Comparison of ENCODE assay signal across 8 cellular contexts in the genomic region with DNA sequence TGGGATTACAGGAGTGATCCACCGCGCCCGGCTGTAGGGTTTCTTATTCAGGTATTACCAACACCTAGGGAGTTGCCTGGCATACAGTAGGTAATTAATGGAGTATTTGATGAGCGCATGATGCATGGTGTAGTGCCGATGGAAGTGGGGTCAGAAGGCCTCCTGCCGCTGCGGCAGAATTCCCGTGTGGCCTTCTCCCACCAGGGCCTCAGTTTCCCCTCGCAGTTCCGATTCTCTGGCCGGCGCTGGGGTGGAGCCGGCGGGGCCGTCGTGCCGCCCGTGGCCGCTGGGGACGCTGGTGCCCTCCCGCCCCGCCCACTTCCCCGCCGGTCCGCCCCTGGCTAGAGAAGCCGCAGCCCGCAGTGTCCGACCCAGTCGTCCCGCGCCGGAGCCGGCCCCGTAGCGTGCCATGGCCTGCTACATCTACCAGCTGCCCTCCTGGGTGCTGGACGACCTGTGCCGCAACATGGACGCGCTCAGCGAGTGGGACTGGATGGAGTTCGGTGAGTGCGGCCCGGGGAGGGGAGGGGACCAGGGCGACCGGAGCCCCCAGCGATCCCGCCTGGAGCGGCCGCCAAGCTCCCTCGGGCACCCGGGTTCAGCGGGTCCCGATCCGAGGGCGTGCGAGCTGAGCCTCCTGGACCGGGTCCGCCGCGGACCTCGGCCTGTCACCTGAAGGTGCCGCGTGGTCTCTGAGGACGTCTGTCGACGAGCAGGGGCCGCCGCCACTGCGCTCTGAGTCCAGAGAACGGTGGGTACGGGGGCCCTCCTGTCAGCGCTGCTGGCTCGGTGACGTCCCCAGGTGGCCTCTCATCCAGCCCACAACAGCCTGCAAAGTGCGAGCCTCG. TPM values are rescaled to one million over a fixed set of nuclear protein-coding genes. Genes with fewer than 3 reads are reported as not detected.
A peak's percentile ranks its signal among the peaks of the same experiment; 100 is the strongest.
DNase-seq lines count a peak whose midpoint lies in the region; ATAC-seq and TF ChIP-seq lines count a peak whose summit lies in the region.

A gene with protein sequence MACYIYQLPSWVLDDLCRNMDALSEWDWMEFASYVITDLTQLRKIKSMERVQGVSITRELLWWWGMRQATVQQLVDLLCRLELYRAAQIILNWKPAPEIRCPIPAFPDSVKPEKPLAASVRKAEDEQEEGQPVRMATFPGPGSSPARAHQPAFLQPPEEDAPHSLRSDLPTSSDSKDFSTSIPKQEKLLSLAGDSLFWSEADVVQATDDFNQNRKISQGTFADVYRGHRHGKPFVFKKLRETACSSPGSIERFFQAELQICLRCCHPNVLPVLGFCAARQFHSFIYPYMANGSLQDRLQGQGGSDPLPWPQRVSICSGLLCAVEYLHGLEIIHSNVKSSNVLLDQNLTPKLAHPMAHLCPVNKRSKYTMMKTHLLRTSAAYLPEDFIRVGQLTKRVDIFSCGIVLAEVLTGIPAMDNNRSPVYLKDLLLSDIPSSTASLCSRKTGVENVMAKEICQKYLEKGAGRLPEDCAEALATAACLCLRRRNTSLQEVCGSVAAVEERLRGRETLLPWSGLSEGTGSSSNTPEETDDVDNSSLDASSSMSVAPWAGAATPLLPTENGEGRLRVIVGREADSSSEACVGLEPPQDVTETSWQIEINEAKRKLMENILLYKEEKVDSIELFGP (plus strand): TSS at position 374 of the 848 bp plus-strand sequence. CDS start 36 bp downstream, at position 410.

- peaks cover 12% of the 10 kb centered on the region for H3K36me3 ChIP-seq in DOHH2 (ENCODE audit: control insufficient read depth, low read length)

- H4K20me1 ChIP-seq in DOHH2 (ENCODE audit: control insufficient read depth, insufficient read depth, low read depth, low read length) = no peaks in the 10 kb centered on the region

- H3K9me3 ChIP-seq in DOHH2 (ENCODE audit: control insufficient read depth, insufficient read depth, low read length) = no peaks in the 10 kb centered on the region

- peak within 1 kb of the TSS; percentile 88 for H3K4me3 ChIP-seq in DOHH2 (ENCODE audit: low read length)
- peak within 1 kb of the TSS; percentile 92 for H3K4me3 ChIP-seq in coronary artery

- TF ChIP-seq CTCF in DOHH2 (IDR thresholded peaks at IDR 0.05; ENCODE audit: low read depth, low read length, poor library complexity, severe bottlenecking) = peak; percentile 64
- peak; percentile 98 for TF ChIP-seq CTCF in coronary artery (IDR thresholded peaks at IDR 0.05)

- H3F3A ChIP-seq in DOHH2 (ENCODE audit: control insufficient read depth, insufficient read depth) = peaks cover 26% of the 10 kb centered on the region

- in situ Hi-C loops in KBM-7 (cut with MboI; ENCODE audit: low pct_unique_long_range_greater_than_20kb, low sequenced_read_pairs) = no loop called here

- DNase-seq in KBM-7 (peak; percentile 54), coronary artery (ENCODE audit: low spot score) (peak; percentile 85), left colon (peak; percentile 57 to 76)
- peak; percentile 41 to 46 for DNase-seq in activated CD4-positive, alpha-beta T cell treated with anti-CD3 and anti-CD28 coated beads for 24 hours (ENCODE audit: low read depth in 2 of 2)
- DNase-seq in stimulated activated CD4-positive, alpha-beta T cell treated with anti-CD3 and anti-CD28 coated beads, Interleukin-1b, Interleukin-23, amount 100 ng/mL, for 4 hours (ENCODE audit: low read depth in 2 of 2) = peak; percentile 31 to 64

- intact Hi-C loops in left colon (cut with DNase I, micrococcal nuclease) = loop anchor here in 1 of 2 donors (2.0 kb wide), 1 partner anchor 60 kb away; no protein-coding TSS in a partner anchor

- H3K79me2 ChIP-seq in DOHH2 (ENCODE audit: control insufficient read depth, low read length) = peaks cover 37% of the 10 kb centered on the region

- ATAC-seq in GM21529 (IDR thresholded peaks at IDR 0.05; ENCODE audit: unreplicated experiment) (peak; percentile 82), left colon (peak; percentile 96), GM21515 (IDR thresholded peaks at IDR 0.05; ENCODE audit: unreplicated experiment) (no peak)

- peak within 1 kb of the TSS; percentile 84 for H3K4me2 ChIP-seq in DOHH2 (ENCODE audit: low read length)

- no peaks in the 10 kb centered on the region for H3K27me3 ChIP-seq in DOHH2 (ENCODE audit: control insufficient read depth, low read length)

- H3K27ac ChIP-seq in DOHH2 (ENCODE audit: low read depth, low read length) (peak within 1 kb of the TSS; percentile 30; the same call in 1 of the 2 replicates), coronary artery (peak within 1 kb of the TSS; percentile 50 to 88)

- no peaks in the 10 kb centered on the region for H3K9me2 ChIP-seq in DOHH2 (replicated peaks; ENCODE audit: control insufficient read depth, low read length)

- H3K4me1 ChIP-seq in DOHH2 (ENCODE audit: control insufficient read depth, low read length) = peaks cover 47% of the 10 kb centered on the region

RNA-seq across cellular contexts. Expression of the gene that starts here (rescaled TPM):
- 1 to 10 TPM; 1.7 to 3.4 TPM for total RNA-seq in left colon
